In genomic region chr2:38148501-38148900, GRCh38 we compare ENCODE assay signal across 1 cellular context.
A peak's percentile ranks its signal among the peaks of the same experiment; 100 is the strongest.
TF ChIP-seq lines count a peak whose summit lies in the region.

No MANE protein-coding gene starts in this region.

TF ChIP-seq in HepG2, 621 proteins besides CTCF, POLR2A, EP300 and RAD21 (continued from another document and continues in another):
- no peak for TF ChIP-seq DMTF1 (CRISPR knock-in tag; IDR thresholded peaks at IDR 0.05)
- TF ChIP-seq KLF11 (CRISPR knock-in tag; IDR thresholded peaks at IDR 0.05), result no peak
- TF ChIP-seq ZKSCAN8 (CRISPR knock-in tag; IDR thresholded peaks at IDR 0.05; ENCODE audit: borderline replicate concordance), result no peak
- TF ChIP-seq ZNF83 (CRISPR knock-in tag; IDR thresholded peaks at IDR 0.05; ENCODE audit: borderline replicate concordance), result no peak
- peak; percentile 20; the same call in 1 of the 2 replicates for TF ChIP-seq ZGPAT (CRISPR knock-in tag; IDR thresholded peaks at IDR 0.05)
- peak; percentile 68 for TF ChIP-seq RXRB (CRISPR knock-in tag; IDR thresholded peaks at IDR 0.05; ENCODE audit: borderline replicate concordance)
- no peak for TF ChIP-seq IRF9 (CRISPR knock-in tag; IDR thresholded peaks at IDR 0.05; ENCODE audit: borderline replicate concordance)
- TF ChIP-seq MXD4 (CRISPR knock-in tag; IDR thresholded peaks at IDR 0.05), result no peak
- TF ChIP-seq KDM3A (CRISPR knock-in tag; IDR thresholded peaks at IDR 0.05; ENCODE audit: low read depth), result no peak
- no peak for TF ChIP-seq KLF9 (CRISPR knock-in tag; IDR thresholded peaks at IDR 0.05; ENCODE audit: low read depth)
- TF ChIP-seq FOXA3 (CRISPR knock-in tag; IDR thresholded peaks at IDR 0.05), result peak; percentile 82
- TF ChIP-seq SIN3B (IDR thresholded peaks at IDR 0.05; ENCODE audit: low read length), result no peak
- no peak for TF ChIP-seq PRMT3 (CRISPR knock-in tag; IDR thresholded peaks at IDR 0.05; ENCODE audit: borderline replicate concordance, low read depth)
- no peak for TF ChIP-seq MTA3 (CRISPR knock-in tag; IDR thresholded peaks at IDR 0.05)
- no peak for TF ChIP-seq ZFP36L2 (CRISPR knock-in tag; IDR thresholded peaks at IDR 0.05)
- no peak for TF ChIP-seq SMAD9 (CRISPR knock-in tag; IDR thresholded peaks at IDR 0.05)
- peak; percentile 64 for TF ChIP-seq BCL6 (CRISPR knock-in tag; IDR thresholded peaks at IDR 0.05)
- TF ChIP-seq MAX (IDR thresholded peaks at IDR 0.05), result no peak
- TF ChIP-seq ZNF580 (CRISPR knock-in tag; IDR thresholded peaks at IDR 0.05; ENCODE audit: borderline replicate concordance, low read depth), result no peak
- no peak for TF ChIP-seq ZBTB46 (CRISPR knock-in tag; IDR thresholded peaks at IDR 0.05; ENCODE audit: borderline replicate concordance)
- peak; percentile 77; the same call in 1 of the 2 replicates for TF ChIP-seq THRA (CRISPR knock-in tag; IDR thresholded peaks at IDR 0.05; ENCODE audit: borderline replicate concordance)
- TF ChIP-seq ZNF282 (IDR thresholded peaks at IDR 0.05; ENCODE audit: partially characterized antibody), result no peak
- no peak for TF ChIP-seq ZNF549 (CRISPR knock-in tag; IDR thresholded peaks at IDR 0.05)
- TF ChIP-seq ZNF414 (CRISPR knock-in tag; IDR thresholded peaks at IDR 0.05), result no peak
- TF ChIP-seq THAP8 (CRISPR knock-in tag; IDR thresholded peaks at IDR 0.05; ENCODE audit: borderline replicate concordance), result no peak
- TF ChIP-seq PHF8 (CRISPR knock-in tag; IDR thresholded peaks at IDR 0.05), result no peak
- TF ChIP-seq ZNF446 (CRISPR knock-in tag; IDR thresholded peaks at IDR 0.05), result no peak
- no peak for TF ChIP-seq ZNF34 (CRISPR knock-in tag; IDR thresholded peaks at IDR 0.05; ENCODE audit: borderline replicate concordance)
- no peak for TF ChIP-seq HNRNPH1 (optimal IDR thresholded peaks at IDR 0.05; ENCODE audit: low read depth, low read length)
- no peak for TF ChIP-seq TCF12 (IDR thresholded peaks at IDR 0.05)
- TF ChIP-seq TCF12 (CRISPR knock-in tag; IDR thresholded peaks at IDR 0.05), result no peak
- no peak for TF ChIP-seq PBX3 (CRISPR knock-in tag; IDR thresholded peaks at IDR 0.05; ENCODE audit: borderline replicate concordance)
- TF ChIP-seq MAFG (CRISPR knock-in tag; IDR thresholded peaks at IDR 0.05), result no peak
- peak; percentile 30; the same call in 1 of the 2 replicates for TF ChIP-seq ATF2 (CRISPR knock-in tag; IDR thresholded peaks at IDR 0.05)
- peak; percentile 49; the same call in 1 of the 2 replicates for TF ChIP-seq HDAC2 (CRISPR knock-in tag; IDR thresholded peaks at IDR 0.05)
- TF ChIP-seq THAP7 (CRISPR knock-in tag; IDR thresholded peaks at IDR 0.05), result no peak
- no peak for TF ChIP-seq ZNF121 (CRISPR knock-in tag; IDR thresholded peaks at IDR 0.05)
- no peak for TF ChIP-seq HES4 (CRISPR knock-in tag; IDR thresholded peaks at IDR 0.05; ENCODE audit: borderline replicate concordance)
- no peak for TF ChIP-seq ZNF441 (CRISPR knock-in tag; IDR thresholded peaks at IDR 0.05; ENCODE audit: borderline replicate concordance)
- no peak for TF ChIP-seq NBN (conservative IDR thresholded peaks at IDR 0.05)
- TF ChIP-seq GPN1 (CRISPR knock-in tag; IDR thresholded peaks at IDR 0.05; ENCODE audit: borderline replicate concordance), result no peak
- no peak for TF ChIP-seq ZNF335 (CRISPR knock-in tag; IDR thresholded peaks at IDR 0.05)
- no peak for TF ChIP-seq ZNF431 (CRISPR knock-in tag; IDR thresholded peaks at IDR 0.05; ENCODE audit: borderline replicate concordance, low read depth)
- 0 out of 2 replicates have a peak, but pooled peaks have one; percentile 34 for TF ChIP-seq ZNF788 (CRISPR knock-in tag; IDR thresholded peaks at IDR 0.05; ENCODE audit: borderline replicate concordance)
